In the genomic region with DNA sequence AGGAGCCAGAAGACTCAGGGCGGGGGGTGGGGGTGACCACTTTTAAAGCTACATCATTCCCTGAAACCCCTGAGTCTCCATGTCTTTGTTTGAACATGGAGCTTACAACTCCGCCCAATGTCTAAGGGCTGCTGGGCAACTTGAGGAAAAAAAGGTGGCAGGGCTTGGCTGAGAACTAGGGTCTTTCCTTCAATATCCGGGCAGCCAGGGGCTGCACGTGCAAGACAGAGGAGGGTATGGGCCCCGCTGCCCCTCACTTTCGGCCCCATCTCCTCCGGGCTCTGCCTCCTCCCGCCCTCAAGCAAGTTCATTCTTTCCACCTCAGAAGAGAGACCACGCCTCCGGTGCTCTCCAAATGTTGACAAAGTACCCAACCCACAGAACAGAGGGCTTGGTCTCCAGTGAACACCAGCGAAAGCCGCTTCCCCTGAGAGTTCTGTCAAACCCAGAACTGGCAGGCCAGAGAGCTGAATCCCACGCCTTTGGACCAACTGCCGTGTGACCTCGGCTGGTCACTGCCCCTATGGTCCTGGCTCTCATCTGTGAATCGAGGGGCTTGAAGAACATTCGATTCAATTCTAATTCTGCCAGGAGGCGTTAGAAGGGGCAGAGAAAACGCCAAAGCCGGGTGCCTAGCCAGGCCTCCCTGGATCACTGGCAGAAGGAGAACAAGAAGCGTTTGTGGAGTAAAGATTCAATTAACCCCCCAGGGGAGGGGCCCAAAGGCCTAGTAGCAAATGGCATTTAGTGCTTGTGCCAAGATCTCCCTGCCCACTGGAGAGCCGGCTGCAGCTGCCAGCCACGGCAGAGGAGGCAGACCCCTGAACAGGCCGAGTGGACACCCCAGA, we compare ENCODE assay signal across 10 cellular contexts. TPM values are rescaled to one million over a fixed set of nuclear protein-coding genes. Genes with fewer than 3 reads are reported as not detected.
A peak's percentile ranks its signal among the peaks of the same experiment; 100 is the strongest.
DNase-seq lines count a peak whose midpoint lies in the region; ATAC-seq and TF ChIP-seq lines count a peak whose summit lies in the region.
"Had no signal": no experiment of that assay in that cellular context is flagged by ENCODE, and none has a peak within 500 bp of the region (broad histone marks: within the 10 kb centered on the region; RNA-seq: fewer than 3 reads in every experiment).

No MANE protein-coding gene starts in this region.

- no peaks in the 10 kb centered on the region for H3K27me3 ChIP-seq in psoas muscle (ENCODE audit: insufficient read depth in 3 of 3, low read length in 2 of 3)
- H3K27me3 ChIP-seq: foreskin keratinocyte had no signal

- peaks cover 87% of the 10 kb centered on the region for H3K4me1 ChIP-seq in psoas muscle

- H3K4me3 ChIP-seq in psoas muscle: peak overlapping the region; percentile 38

- WGBS in psoas muscle, 3 donors: 43 to 52% (median 44%) methylated on average over 24 of the region's 24 CpGs

- DNase-seq in NCI-H1417 (lab: John Stamatoyannopoulos, UW): peak in 2 of 3 experiments; percentile 1 to 11
- DNase-seq in NCI-H1417 treated with DMSO at 0.1 percent for 48 hours (lab: John Stamatoyannopoulos, UW): no peak
- peak; percentile 71 for DNase-seq in DMS53 (lab: John Stamatoyannopoulos, UW)
- DNase-seq in psoas muscle: no peak
- no peak for DNase-seq in SK-N-DZ (ENCODE audit: low spot score)
- DNase-seq in NCI-H2171 treated with DMSO at 0.1 percent for 48 hours (lab: John Stamatoyannopoulos, UW): no peak
- no peak for DNase-seq in omental fat pad (ENCODE audit: low spot score)
- DNase-seq: foreskin keratinocyte, RPMI8226 had no signal

- ATAC-seq in psoas muscle (no peak), omental fat pad (ENCODE audit: low FRiP score) (no peak)
- ATAC-seq: foreskin keratinocyte had no signal

- no peaks in the 10 kb centered on the region for H3K36me3 ChIP-seq in psoas muscle (ENCODE audit: insufficient read depth in 1 of 2, low read depth in 1 of 2)

- peak overlapping the region; percentile 72 for H3K27ac ChIP-seq in cingulate gyrus (ENCODE audit: low read depth, low read length)
- peak overlapping the region; percentile 87 for H3K27ac ChIP-seq in psoas muscle
- H3K27ac ChIP-seq: foreskin keratinocyte had no signal

- TF ChIP-seq CTCF in psoas muscle (IDR thresholded peaks at IDR 0.05) (no peak), omental fat pad (IDR thresholded peaks at IDR 0.05) (no peak)

- no peaks in the 10 kb centered on the region for H3K9me3 ChIP-seq in psoas muscle

- intact Hi-C loops in psoas muscle (cut with DNase I): loop anchor here (2.0 to 5.0 kb wide), 2 partner anchors 53 to 75 kb away; no protein-coding TSS in a partner anchor

RNA-seq across cellular contexts. Expression of a gene that starts 7.3 kb away (rescaled TPM):
- 10 to 100 TPM in 3 of 4 donors, 1 to 10 TPM in 1; 7.5 to 16.4 (median 14.0) TPM for total RNA-seq in psoas muscle
- 10 to 100 TPM in 1 of 3 donors, 1 to 10 TPM in 2; 5.2 to 10.1 (median 5.8) TPM for polyA plus RNA-seq in psoas muscle
- 0.20 and 0.42 TPM in 2 replicates for polyA plus RNA-seq in SK-N-DZ (2014; cell fraction: cytosol; rRNA removed)
- 0.28 and 0.76 TPM in 2 replicates for polyA plus RNA-seq in SK-N-DZ (2014; cell fraction: nucleus; rRNA removed)
- 10 to 100 TPM; 11.6 to 33.1 (median 14.6) TPM for total RNA-seq in omental fat pad

Comparison
In these comparisons a context has a peak if more than half of its experiments do, and no peak if none do; other contexts are left out.
1. DNase-seq: peak in NCI-H1417 (2 of 3) and DMS53 (single experiment); none in NCI-H1417 treated with DMSO at 0.1 percent for 48 hours (single experiment), psoas muscle (0 of 2), SK-N-DZ (single experiment), NCI-H2171 treated with DMSO at 0.1 percent for 48 hours (single experiment) and omental fat pad (single experiment).